Comparison of ENCODE assay signal across 23 cellular contexts in the genomic region with DNA sequence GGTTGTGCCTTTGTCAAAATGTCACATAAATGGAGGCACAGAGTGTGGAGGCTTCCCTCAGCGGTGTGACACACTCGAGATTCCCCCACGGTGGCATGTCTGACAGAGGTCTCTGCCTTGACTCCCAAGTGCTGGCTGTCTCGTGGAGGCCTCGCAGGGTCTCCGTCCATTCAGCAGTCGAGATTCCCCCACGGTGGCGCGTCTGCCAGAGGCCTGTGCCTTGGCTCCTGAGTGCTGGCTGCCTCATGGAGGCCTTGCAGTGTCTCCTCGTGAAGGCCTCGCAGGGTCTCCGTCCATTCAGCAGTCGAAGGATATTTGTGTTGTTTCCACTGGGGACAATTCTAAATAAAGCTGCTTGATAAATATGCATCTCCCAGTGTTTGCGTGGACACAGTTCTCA. TPM values are rescaled to one million over a fixed set of nuclear protein-coding genes. Genes with fewer than 3 reads are reported as not detected.
DNase-seq lines count a peak whose midpoint lies in the region; ATAC-seq and TF ChIP-seq lines count a peak whose summit lies in the region.
"Had no signal": no experiment of that assay in that cellular context is flagged by ENCODE, and none has a peak within 500 bp of the region (broad histone marks: within the 10 kb centered on the region; RNA-seq: fewer than 3 reads in every experiment).

No MANE protein-coding gene starts in this region.

- H2AFZ ChIP-seq in neuronal stem cell (ENCODE audit: low read length) = no peak overlapping the region

- no peak overlapping the region for H3K4me2 ChIP-seq in neuronal stem cell (ENCODE audit: insufficient read depth, low read length, poor library complexity, severe bottlenecking)
- H3K4me2 ChIP-seq: A549 had no signal

- peak overlapping the region in 3 of 5 experiments; percentile 18 to 23 (median 22) for H3K27ac Mint-ChIP-seq in brain
- no peak overlapping the region for H3K27ac Mint-ChIP-seq in endodermal cell
- H3K27ac Mint-ChIP-seq: CD4-positive, alpha-beta memory T cell; HFFc6 had no signal

- H3K36me3 Mint-ChIP-seq in brain (no peaks in the 10 kb centered on the region), endodermal cell (ENCODE audit: low read depth) (no peaks in the 10 kb centered on the region)
- H3K36me3 Mint-ChIP-seq: CD4-positive, alpha-beta memory T cell had no signal

- no peak overlapping the region for H3K14ac ChIP-seq in neuronal stem cell (ENCODE audit: low read length)

- H3K4me1 ChIP-seq in neuronal stem cell (ENCODE audit: control insufficient read depth in 2 of 2, insufficient read depth in 1 of 2, low read depth in 1 of 2, low read length in 2 of 2) (no peaks in the 10 kb centered on the region), endodermal cell (ENCODE audit: control insufficient read depth, insufficient read depth, low read length) (no peaks in the 10 kb centered on the region), spleen (peaks cover 0 to 7% (median 3%) of the 10 kb centered on the region in 6 donors)
- H3K4me1 ChIP-seq: A549, BE2C had no signal

- H2BK5ac ChIP-seq in neuronal stem cell (ENCODE audit: low read length) = no peak overlapping the region

- H4K8ac ChIP-seq in neuronal stem cell (ENCODE audit: low read depth, low read length) = no peak overlapping the region

- no peak overlapping the region for H3K4me3 ChIP-seq in neuronal stem cell (ENCODE audit: low read length in 2 of 2)
- no peak overlapping the region for H3K4me3 ChIP-seq in endodermal cell (ENCODE audit: low read length)
- H3K4me3 ChIP-seq in spleen = no peak overlapping the region
- H3K4me3 ChIP-seq: A549; BLaER1 treated with 17β-estradiol and CSF1 and Interleukin-3, amounts not matched to agents 10 nM and 100 nM had no signal

- H2AK5ac ChIP-seq in neuronal stem cell (ENCODE audit: low read depth, low read length) = no peak overlapping the region

- H3K9me3 Mint-ChIP-seq in brain (no peaks in the 10 kb centered on the region), endodermal cell (no peaks in the 10 kb centered on the region)
- H3K9me3 Mint-ChIP-seq: CD4-positive, alpha-beta memory T cell; HFFc6 had no signal

- H2BK120ac ChIP-seq in neuronal stem cell (ENCODE audit: low read depth, low read length) = no peak overlapping the region

- H3K36me3 ChIP-seq in neuronal stem cell (replicated peaks in 1 of 2; ENCODE audit: control insufficient read depth in 2 of 2, insufficient read depth in 2 of 2, low read length in 2 of 2) (no peaks in the 10 kb centered on the region), endodermal cell (ENCODE audit: control insufficient read depth, insufficient read depth, low read length) (no peaks in the 10 kb centered on the region), spleen (peaks cover 0 to 14% (median 0%) of the 10 kb centered on the region in 6 donors)
- H3K36me3 ChIP-seq: BE2C had no signal

- no peak overlapping the region for H2BK15ac ChIP-seq in neuronal stem cell (ENCODE audit: low read length)

- H3K9ac ChIP-seq in neuronal stem cell (ENCODE audit: low read depth, low read length, poor library complexity) = no peak overlapping the region
- no peak overlapping the region for H3K9ac ChIP-seq in endodermal cell (ENCODE audit: extremely low read depth, low read length, poor library complexity, severe bottlenecking)
- H3K9ac ChIP-seq: BLaER1 treated with 17β-estradiol and CSF1 and Interleukin-3, amounts not matched to agents 10 nM and 100 nM had no signal

- intact Hi-C loops in Right ventricle myocardium superior (cut with DNase I) (loop anchor here (10.0 kb wide), 1 partner anchor 229 kb away; no protein-coding TSS in a partner anchor), left ventricle myocardium superior (cut with micrococcal nuclease) (no loop called here), left colon (cut with DNase I, micrococcal nuclease) (no loop called here), spleen (cut with DNase I; ENCODE audit: low total_unique reads) (loop anchor here (10.0 kb wide), 1 partner anchor 229 kb away; no protein-coding TSS in a partner anchor)

- no peaks in the 10 kb centered on the region for H3K79me1 ChIP-seq in neuronal stem cell (ENCODE audit: low read depth, low read length)

- H3K18ac ChIP-seq in neuronal stem cell (ENCODE audit: low read length) = peak overlapping the region; percentile 36

- H2BK12ac ChIP-seq in neuronal stem cell (ENCODE audit: low read length) = no peak overlapping the region

- no peak overlapping the region for H3K4ac ChIP-seq in neuronal stem cell (ENCODE audit: low read length)

- H3K27me3 ChIP-seq in neuronal stem cell (ENCODE audit: control insufficient read depth in 3 of 3, insufficient read depth in 3 of 3, low read depth in 1 of 3, low read length in 3 of 3) = no peaks in the 10 kb centered on the region
- no peaks in the 10 kb centered on the region for H3K27me3 ChIP-seq in endodermal cell (ENCODE audit: control insufficient read depth, insufficient read depth, low read length, poor library complexity, severe bottlenecking)
- H3K27me3 ChIP-seq in spleen (replicated peaks in 1 of 7) = no peaks in the 10 kb centered on the region
- H3K27me3 ChIP-seq: BE2C; BLaER1 treated with 17β-estradiol and CSF1 and Interleukin-3, amounts not matched to agents 10 nM and 100 nM had no signal

- TF ChIP-seq POLR2A in spleen (IDR thresholded peaks at IDR 0.05) = no peak

- peaks cover 4% of the 10 kb centered on the region for H3K27me3 Mint-ChIP-seq in brain
- no peaks in the 10 kb centered on the region for H3K27me3 Mint-ChIP-seq in endodermal cell (ENCODE audit: insufficient read depth)
- H3K27me3 Mint-ChIP-seq: CD4-positive, alpha-beta memory T cell had no signal

- no peak for ATAC-seq in Right ventricle myocardium superior (ENCODE audit: poor library complexity)
- no peak for ATAC-seq in left ventricle myocardium superior
- no peak for ATAC-seq in left colon
- ATAC-seq: A549, HCT116 had no signal

- TF ChIP-seq CTCF in brain (conservative IDR thresholded peaks at IDR 0.05) (no peak), endodermal cell (conservative IDR thresholded peaks at IDR 0.05) (no peak), spleen (IDR thresholded peaks at IDR 0.05 in 8 of 11, conservative IDR thresholded peaks at IDR 0.05 in 3 of 11) (no peak)

- H3K9me3 ChIP-seq in neuronal stem cell (replicated peaks in 1 of 2; ENCODE audit: control insufficient read depth in 2 of 2, insufficient read depth in 1 of 2, low read depth in 1 of 2, low read length in 2 of 2) (no peaks in the 10 kb centered on the region), endodermal cell (ENCODE audit: control insufficient read depth, low read length) (no peaks in the 10 kb centered on the region), spleen (no peaks in the 10 kb centered on the region)
- H3K9me3 ChIP-seq: A549, BE2C had no signal

- H3K4me3 Mint-ChIP-seq in brain (no peak overlapping the region), endodermal cell (no peak overlapping the region)
- H3K4me3 Mint-ChIP-seq: CD4-positive, alpha-beta memory T cell; HFFc6 had no signal

- peak; percentile 14 for DNase-seq in Right ventricle myocardium superior
- DNase-seq in left ventricle myocardium superior = no peak
- no peak for DNase-seq in neuronal stem cell (ENCODE audit: low spot score)
- no peak for DNase-seq in left colon
- no peak for DNase-seq in endodermal cell
- no peak for DNase-seq in spleen
- DNase-seq: 8988T; ACHN; AML-193; BE2C; Calu3; CD4-positive, alpha-beta memory T cell; COR-L47; DMS53; DMS79 treated with DMSO at 0.1 percent for 48 hours; GF-D8; GOT3; HFFc6 had no signal

- H3K4me1 Mint-ChIP-seq in brain (peaks cover 8% of the 10 kb centered on the region), endodermal cell (no peaks in the 10 kb centered on the region)
- H3K4me1 Mint-ChIP-seq: CD4-positive, alpha-beta memory T cell had no signal

- H3K23ac ChIP-seq in neuronal stem cell (ENCODE audit: low read depth, low read length, poor library complexity) = no peak overlapping the region

- H3K27ac ChIP-seq in neuronal stem cell (replicated peaks; ENCODE audit: low read length) (no peak overlapping the region), endodermal cell (ENCODE audit: low read depth, low read length) (no peak overlapping the region), spleen (no peak overlapping the region)
- H3K27ac ChIP-seq: A549; BLaER1 treated with 17β-estradiol and CSF1 and Interleukin-3, amounts not matched to agents 10 nM and 100 nM had no signal

- WGBS in neuronal stem cell (ENCODE audit: extremely low coverage in 2 of 2, insufficient read length in 2 of 2, insufficient replicate concordance in 1 of 2), 2 donors = no CpG with 5 or more reads among the region's 15 CpGs
- WGBS in endodermal cell (ENCODE audit: insufficient coverage in 1 of 2, insufficient read length in 1 of 2), 2 experiments = 92 to 98% methylated on average over 15 of the region's 15 CpGs
- WGBS in spleen, 5 donors = 87 to 97% (median 92%) methylated on average over 9 to 15 of the region's 15 CpGs

- H4K91ac ChIP-seq in neuronal stem cell (ENCODE audit: low read depth, low read length, poor library complexity) = no peak overlapping the region

RNA-seq across cellular contexts. Expression of a gene that starts 26.0 kb away (rescaled TPM):
- 12.2 TPM for total RNA-seq in Right ventricle myocardium superior
- 10.7 TPM for total RNA-seq in left ventricle myocardium superior
- 4.3 TPM for polyA plus RNA-seq in brain (ENCODE audit: insufficient read depth, low read depth, low replicate concordance)
- polyA plus RNA-seq in neuronal stem cell (2013, experiment 1 of 2) = 0.38 TPM
- polyA plus RNA-seq in neuronal stem cell (2013, experiment 2 of 2) = 0.29 TPM
- 10 to 100 TPM; 18.4 to 22.4 TPM for total RNA-seq in left colon
- 1 to 10 TPM; 2.0 to 2.4 TPM for total RNA-seq in endodermal cell
- polyA plus RNA-seq in endodermal cell (2013, experiment 1 of 2) = 1.8 TPM
- 1.4 TPM for polyA plus RNA-seq in endodermal cell (2013, experiment 2 of 2)
- 10 to 100 TPM in 4 of 7 donors, 1 to 10 TPM in 3; 5.1 to 22.7 (median 11.3) TPM for total RNA-seq in spleen
- 10 to 100 TPM in 2 of 3 donors, 1 to 10 TPM in 1; 8.4 to 19.9 (median 10.1) TPM for polyA plus RNA-seq in spleen
- total RNA-seq: G401 had no signal

RNA-seq across cellular contexts. Expression of a gene that starts 27.5 kb away (rescaled TPM):
- total RNA-seq in Right ventricle myocardium superior (272 TPM), left ventricle myocardium superior (228 TPM), left colon (100 to 1,000 TPM; 109 to 136 TPM), endodermal cell (10 to 100 TPM; 43.7 to 49.6 TPM), spleen (10 to 100 TPM; 20.5 to 38.1 (median 32.8) TPM)
- polyA plus RNA-seq in brain (ENCODE audit: insufficient read depth, low read depth, low replicate concordance) (87.2 TPM), spleen (10 to 100 TPM; 69.9 to 98.1 (median 84.9) TPM)
- 39.7 TPM for polyA plus RNA-seq in neuronal stem cell (2013, experiment 1 of 2)
- 37.4 TPM for polyA plus RNA-seq in neuronal stem cell (2013, experiment 2 of 2)
- 31.6 TPM for polyA plus RNA-seq in endodermal cell (2013, experiment 1 of 2)
- 27.9 TPM for polyA plus RNA-seq in endodermal cell (2013, experiment 2 of 2)

RNA-seq across cellular contexts. Expression of a gene that starts 54.6 kb away (rescaled TPM):
- total RNA-seq in Right ventricle myocardium superior (18.6 TPM), left ventricle myocardium superior (21.8 TPM), left colon (10 to 100 TPM; 21.7 to 27.5 TPM), endodermal cell (10 to 100 TPM; 48.9 to 50.4 TPM), spleen (10 to 100 TPM; 31.7 to 47.3 (median 39.8) TPM)
- polyA plus RNA-seq in brain (ENCODE audit: insufficient read depth, low read depth, low replicate concordance) (19.4 TPM), spleen (10 to 100 TPM; 41.3 to 80.5 (median 67.4) TPM)
- 29.5 TPM for polyA plus RNA-seq in neuronal stem cell (2013, experiment 1 of 2)
- polyA plus RNA-seq in neuronal stem cell (2013, experiment 2 of 2) = 29.6 TPM
- 44.3 TPM for polyA plus RNA-seq in endodermal cell (2013, experiment 1 of 2)
- polyA plus RNA-seq in endodermal cell (2013, experiment 2 of 2) = 43.0 TPM

Comparison
In these comparisons a context has a peak if more than half of its experiments do, and no peak if none do; other contexts are left out.
1. intact Hi-C loops: an anchor here in Right ventricle myocardium superior (10.0 kb wide) and spleen (10.0 kb wide); none called in left ventricle myocardium superior and left colon.